Comparison of ENCODE assay signal across 11 cellular contexts in genomic region chr2:205699554-205700289, GRCh38. TPM values are rescaled to one million over a fixed set of nuclear protein-coding genes. Genes with fewer than 3 reads are reported as not detected.
DNase-seq lines count a peak whose midpoint lies in the region; ATAC-seq and TF ChIP-seq lines count a peak whose summit lies in the region.
"Had no signal": no experiment of that assay in that cellular context is flagged by ENCODE, and none has a peak within 500 bp of the region (broad histone marks: within the 10 kb centered on the region; RNA-seq: fewer than 3 reads in every experiment).

No MANE protein-coding gene starts in this region.

- DNase-seq in AG04450 (ENCODE audit: low read depth, low spot score) (no peak), IMR-90 (no peak), adrenal gland (no peak), mesendoderm (peak; percentile 86), A172 (ENCODE audit: low spot score) (no peak)
- DNase-seq: activated effector memory CD4-positive, alpha-beta T cell treated with Interleukin-2 at 50 U/mL for 16 hours; CD8-positive, alpha-beta memory T cell; nephron progenitor cell had no signal

- peak overlapping the region; percentile 95 for H3K4ac ChIP-seq in IMR-90 (ENCODE audit: low read depth, low read length)
- peak overlapping the region; percentile 96 for H3K4ac ChIP-seq in mesendoderm (ENCODE audit: low read depth, low read length)

- H3K9ac ChIP-seq in IMR-90 (ENCODE audit: low read depth, low read length) (peak overlapping the region; percentile 22; the same call in 1 of the 2 replicates), mesendoderm (ENCODE audit: low read length) (peak overlapping the region; percentile 50)

- H2AFZ ChIP-seq in IMR-90 (replicated peaks; ENCODE audit: low read length, poor library complexity): no peak overlapping the region

- H2AK9ac ChIP-seq in IMR-90 (replicated peaks; ENCODE audit: low read depth, low read length, poor library complexity): peak overlapping the region; percentile 33

- H3K4me2 ChIP-seq in IMR-90 (ENCODE audit: low read depth, low read length) (no peak overlapping the region), mesendoderm (ENCODE audit: low read length) (no peak overlapping the region)

- H3K36me3 ChIP-seq in IMR-90 (ENCODE audit: control insufficient read depth, insufficient read depth, low read length) (peaks cover 17% of the 10 kb centered on the region), adrenal gland (replicated peaks in 1 of 2) (peaks cover 0 to 9% of the 10 kb centered on the region in 2 donors), mesendoderm (ENCODE audit: control insufficient read depth, insufficient read depth, low read length) (no peaks in the 10 kb centered on the region)

- BruUV-seq in IMR-90 (replicated peaks; lab: Mats Ljungman, UMichigan): no TSS peak

- H3K9me1 ChIP-seq in IMR-90 (ENCODE audit: insufficient read depth, low read length): peaks cover 49% of the 10 kb centered on the region

- peak overlapping the region; percentile 92 for H3K18ac ChIP-seq in IMR-90 (ENCODE audit: low read depth, low read length)
- H3K18ac ChIP-seq in mesendoderm (ENCODE audit: low read length): peak overlapping the region; percentile 55

- no peaks in the 10 kb centered on the region for H3K27me3 ChIP-seq in AG04450 (ENCODE audit: control insufficient read depth, insufficient read depth, low read length)
- no peaks in the 10 kb centered on the region for H3K27me3 ChIP-seq in IMR-90 (ENCODE audit: control insufficient read depth, insufficient read depth, low read length)
- no peaks in the 10 kb centered on the region for H3K27me3 ChIP-seq in adrenal gland
- H3K27me3 ChIP-seq in mesendoderm (ENCODE audit: insufficient read depth, low read length, poor library complexity): no peaks in the 10 kb centered on the region

- no peak for TF ChIP-seq RAD21 in IMR-90 (IDR thresholded peaks at IDR 0.05; ENCODE audit: low read length)

- in situ Hi-C loops in IMR-90 (cut with MboI; ENCODE audit: low sequenced_read_pairs): loop anchor here (25.0 kb wide), 1 partner anchor 1162 kb away; the partner anchor contains the start of gene PARD3B

- POLR2A ChIA-PET in AG04450 (lab: Yijun Ruan, JAX): no interaction called here
- POLR2A ChIA-PET in IMR-90 (lab: Charles Lee; ENCODE audit: unreplicated experiment): interaction anchor here (0.6 to 1.2 kb wide), 3 partner anchors 17 to 1008 kb away, joined by 3 to 4 read pairs (median 3); partner anchors contain the start of gene NRP2

- H3K4me1 ChIP-seq in IMR-90 (ENCODE audit: control insufficient read depth, insufficient read depth, low read length) (peaks cover 60% of the 10 kb centered on the region), adrenal gland (replicated peaks in 1 of 2) (peaks cover 82 to 99% of the 10 kb centered on the region in 2 donors), mesendoderm (ENCODE audit: control insufficient read depth, low read depth, low read length) (peaks cover 52% of the 10 kb centered on the region)

- peaks cover 6% of the 10 kb centered on the region for H4K20me1 ChIP-seq in IMR-90 (ENCODE audit: insufficient read depth, low read length)

- peaks cover 1% of the 10 kb centered on the region for H3K79me2 ChIP-seq in mesendoderm (ENCODE audit: control insufficient read depth, insufficient read depth, low read length)

- peak overlapping the region; percentile 93 for H3K23ac ChIP-seq in IMR-90 (ENCODE audit: low read depth, low read length)
- no peak overlapping the region for H3K23ac ChIP-seq in mesendoderm (ENCODE audit: low read length)

- H2BK15ac ChIP-seq in IMR-90 (ENCODE audit: low read depth, low read length): peak overlapping the region; percentile 75; the same call in 2 of the 3 replicates
- no peak overlapping the region for H2BK15ac ChIP-seq in mesendoderm (replicated peaks; ENCODE audit: low read depth)

- H2BK20ac ChIP-seq in IMR-90 (ENCODE audit: low read depth, low read length): peak overlapping the region; percentile 92

- TF ChIP-seq CTCF in AG04450 (IDR thresholded peaks at IDR 0.05; ENCODE audit: low read depth, low read length) (no peak), IMR-90 (conservative IDR thresholded peaks at IDR 0.05; ENCODE audit: low read depth, low read length) (no peak), adrenal gland (IDR thresholded peaks at IDR 0.05) (no peak)

- H4K5ac ChIP-seq in IMR-90 (ENCODE audit: low read depth, low read length) (peak overlapping the region; percentile 75), mesendoderm (ENCODE audit: low read length) (peak overlapping the region; percentile 33)

- H2AK5ac ChIP-seq in IMR-90 (ENCODE audit: low read depth, low read length) (peak overlapping the region; percentile 66), mesendoderm (ENCODE audit: low read length) (peak overlapping the region; percentile 55)

- H3K79me1 ChIP-seq in IMR-90 (ENCODE audit: low read depth in 1 of 2, low read length in 2 of 2): peaks cover 34 to 70% of the 10 kb centered on the region in 2 experiments
- H3K79me1 ChIP-seq in mesendoderm (ENCODE audit: low read length): peaks cover 4% of the 10 kb centered on the region

- TF ChIP-seq POLR2A in IMR-90 (IDR thresholded peaks at IDR 0.05; ENCODE audit: low read depth, low read length): 0 out of 2 replicates have a peak, but pooled peaks have one; percentile 10
- no peak for TF ChIP-seq POLR2A in adrenal gland (IDR thresholded peaks at IDR 0.05)

- H3K14ac ChIP-seq in IMR-90 (replicated peaks; ENCODE audit: low read depth, low read length): peak overlapping the region; percentile 74

- intact Hi-C loops in IMR-90 (cut with micrococcal nuclease) (no loop called here), adrenal gland (cut with DNase I) (no loop called here)

- peak overlapping the region; percentile 95 for H4K91ac ChIP-seq in IMR-90 (ENCODE audit: insufficient read depth, low read depth, low read length)

- ATAC-seq in IMR-90 (ENCODE audit: low read depth) (no peak), GM19035 (IDR thresholded peaks at IDR 0.05; ENCODE audit: unreplicated experiment) (no peak), GM19324 (IDR thresholded peaks at IDR 0.05; ENCODE audit: low FRiP score, unreplicated experiment) (no peak), GM21717 (IDR thresholded peaks at IDR 0.05; ENCODE audit: unreplicated experiment) (no peak)

- dilution Hi-C loops in IMR-90 (cut with HindIII; ENCODE audit: low sequenced_read_pairs, unreplicated experiment): no loop called here

- H3K27ac ChIP-seq in AG04450 (ENCODE audit: low read depth, low read length): peak overlapping the region; percentile 93
- H3K27ac ChIP-seq in IMR-90 (ENCODE audit: insufficient read depth, low read length): peak overlapping the region; percentile 77
- peak overlapping the region; percentile 87 to 96 (median 96) for H3K27ac ChIP-seq in adrenal gland
- peak overlapping the region; percentile 81 for H3K27ac ChIP-seq in mesendoderm (ENCODE audit: low read depth, low read length)

- H3K9me3 ChIP-seq in AG04450 (ENCODE audit: control insufficient read depth, insufficient read depth, low read length): no peaks in the 10 kb centered on the region
- no peaks in the 10 kb centered on the region for H3K9me3 ChIP-seq in IMR-90 (ENCODE audit: control insufficient read depth, insufficient read depth, low read length)
- H3K9me3 ChIP-seq in adrenal gland (replicated peaks in 1 of 3): no peaks in the 10 kb centered on the region

- H2BK120ac ChIP-seq in IMR-90 (ENCODE audit: low read depth, low read length) (peak overlapping the region; percentile 92), mesendoderm (ENCODE audit: low read depth, low read length) (peak overlapping the region; percentile 76)

- 100% methylated on average over 1 of the region's 4 CpGs; no CpG with 5 or more reads in 1 of the 2 experiments for WGBS in IMR-90 (ENCODE audit: extremely low coverage in 2 of 2, insufficient read length in 1 of 2), 2 experiments
- WGBS in adrenal gland, 4 donors: 36 to 42% (median 38%) methylated on average over 4 of the region's 4 CpGs
- no CpG with 5 or more reads among the region's 4 CpGs for WGBS in mesendoderm (ENCODE audit: extremely low coverage, insufficient coverage, low lambda C conversion rate)

- H3K4me3 ChIP-seq in AG04450 (ENCODE audit: low read depth, low read length) (no peak overlapping the region), IMR-90 (ENCODE audit: insufficient read depth, low read depth, low read length) (no peak overlapping the region), adrenal gland (no peak overlapping the region), mesendoderm (ENCODE audit: low read length) (no peak overlapping the region)

- H3K56ac ChIP-seq in IMR-90 (ENCODE audit: extremely low read depth, insufficient read depth, low read length) (peak overlapping the region; percentile 76), mesendoderm (ENCODE audit: low read length) (peak overlapping the region; percentile 84)

- CTCF ChIA-PET in AG04450 (lab: Charles Lee) (interaction anchor here (0.7 to 1.7 kb wide), 2 partner anchors 11 kb away, joined by 3 to 6 read pairs; no protein-coding TSS in a partner anchor), IMR-90 (lab: Yijun Ruan, JAX) (interaction anchor here (1.5 kb wide), 1 partner anchor 21 kb away, joined by 4 read pairs; no protein-coding TSS in a partner anchor)

- H2BK5ac ChIP-seq in IMR-90 (ENCODE audit: low read depth, low read length, poor library complexity, severe bottlenecking) (peak overlapping the region; percentile 84), mesendoderm (ENCODE audit: low read length) (peak overlapping the region; percentile 89)

- H4K8ac ChIP-seq in IMR-90 (ENCODE audit: low read depth in 2 of 2, low read length in 2 of 2) (peak overlapping the region; percentile 74 to 78), mesendoderm (ENCODE audit: low read depth, low read length) (no peak overlapping the region)

TF ChIP-seq in IMR-90, 13 proteins besides CTCF, POLR2A, EP300 and RAD21:
- TF ChIP-seq MAFK (IDR thresholded peaks at IDR 0.05; ENCODE audit: low read depth, low read length): no peak
- no peak for TF ChIP-seq RCOR1 (IDR thresholded peaks at IDR 0.05; ENCODE audit: insufficient replicate concordance, low read length)
- no peak for TF ChIP-seq RFX5 (IDR thresholded peaks at IDR 0.05; ENCODE audit: low read depth, low read length)
- no peak for TF ChIP-seq FOS (IDR thresholded peaks at IDR 0.05; ENCODE audit: low read depth, low read length)

RNA-seq across cellular contexts. Expression of gene NRP2, which starts 17.4 kb away (rescaled TPM):
- polyA plus RNA-seq in AG04450 (2011; rRNA removed) (106 and 114 TPM in 2 replicates), IMR-90 (2012; rRNA removed) (45.2 and 51.3 TPM in 2 replicates), adrenal gland (10 to 100 TPM; 27.6 to 42.2 (median 32.5) TPM)
- polyA minus RNA-seq in AG04450 (2011; rRNA and poly(A)+ RNA removed): 127 and 153 TPM in 2 replicates
- total RNA-seq in IMR-90 (2012; rRNA removed) (43.3 and 46.4 TPM in 2 replicates), adrenal gland (100 to 1,000 TPM in 5 of 8 donors, 10 to 100 TPM in 3; 58.9 to 205 (median 120) TPM)
- polyA plus RNA-seq in IMR-90 (2012; cell fraction: cytosol; rRNA removed): 40.6 and 48.8 TPM in 2 replicates
- 27.6 and 54.4 TPM in 2 replicates for polyA plus RNA-seq in IMR-90 (2012; cell fraction: nucleus; rRNA removed; ENCODE audit: low replicate concordance)
- polyA plus RNA-seq in mesendoderm (2013, experiment 1 of 2): 25.9 TPM
- 23.7 TPM for polyA plus RNA-seq in mesendoderm (2013, experiment 2 of 2)
- total RNA-seq in A172 (2014; rRNA removed; shearing (Covaris generic)): 5.4 and 10.2 TPM in 2 replicates
- polyA plus RNA-seq: CD8-positive, alpha-beta memory T cell had no signal
